17 cellular contexts compared by ENCODE assay signal in the genomic region with DNA sequence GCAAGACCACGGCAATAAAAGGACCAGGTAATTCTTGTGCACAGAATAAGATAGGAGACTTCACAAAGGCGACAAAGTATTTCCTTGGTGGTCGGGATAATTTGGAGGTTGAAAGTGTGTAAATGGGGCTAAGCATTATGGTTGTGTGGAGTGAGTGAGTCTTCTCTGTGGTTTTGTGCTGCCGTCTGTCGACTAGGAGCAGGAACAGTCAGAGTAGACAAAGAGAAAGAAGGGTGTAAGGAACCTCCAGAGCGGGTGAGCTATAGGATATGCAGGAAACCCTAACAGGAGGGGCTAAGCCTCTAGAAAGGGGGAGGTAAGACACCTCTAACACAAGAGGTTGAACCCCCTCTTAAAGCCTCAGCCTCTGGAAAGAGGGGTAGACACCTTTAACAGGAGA.
"Had no signal": no experiment of that assay in that cellular context is flagged by ENCODE, and none has a peak within 500 bp of the region (broad histone marks: within the 10 kb centered on the region; RNA-seq: fewer than 3 reads in every experiment).

No MANE protein-coding gene starts in this region.

- DNase-seq: activated CD4-positive, alpha-beta memory T cell treated with anti-CD3 and anti-CD28 coated beads for 36 hours; activated CD4-positive, alpha-beta T cell treated with anti-CD3 and anti-CD28 coated beads for 36 hours; activated T-cell treated with anti-CD3 and anti-CD28 coated beads for 4 hours; effector CD8-positive, alpha-beta T cell; heart left ventricle; left lung; spleen; stimulated activated CD4-positive, alpha-beta T cell treated with anti-CD3 and anti-CD28 coated beads, Interleukin-4, amount 100 ng/mL, for 4 hours; testis; upper lobe of left lung had no signal

- H3K9ac ChIP-seq: parathyroid adenoma had no signal

- FAIRE-seq: endothelial cell of umbilical vein, TTC549 had no signal

- H3K27ac ChIP-seq: esophagus muscularis mucosa, gastroesophageal sphincter, heart left ventricle, left lung, neutrophil, parathyroid adenoma, spleen, testis, upper lobe of left lung had no signal

- H3K27me3 ChIP-seq: left lung, neutrophil, spleen, testis, upper lobe of left lung had no signal

- ATAC-seq: activated CD4-positive, alpha-beta T cell treated with anti-CD3 and anti-CD28 coated beads for 36 hours; gastroesophageal sphincter; heart left ventricle; left lung; stimulated activated memory B cell treated with anti-CD40 and anti-IgM and Interleukin-4, amounts not matched to agents 10 μg/mL and 1 μg/mL and 100 μg/mL, for 72 hours had no signal

- H3K4me3 ChIP-seq: esophagus muscularis mucosa, gastroesophageal sphincter, heart left ventricle, left lung, spleen, testis, upper lobe of left lung had no signal

- H3K4me1 ChIP-seq: esophagus muscularis mucosa, gastroesophageal sphincter, heart left ventricle, left lung, spleen, testis, upper lobe of left lung had no signal

- H3K36me3 ChIP-seq: esophagus muscularis mucosa, gastroesophageal sphincter, heart left ventricle, left lung, neutrophil, spleen, upper lobe of left lung had no signal

- H2AFZ ChIP-seq: parathyroid adenoma had no signal

- H3K79me2 ChIP-seq: parathyroid adenoma had no signal

- H3K9me3 ChIP-seq: esophagus muscularis mucosa, gastroesophageal sphincter, heart left ventricle, left lung, neutrophil, spleen, testis, upper lobe of left lung had no signal
